Comparison of ENCODE assay signal across 8 cellular contexts in the genomic region with DNA sequence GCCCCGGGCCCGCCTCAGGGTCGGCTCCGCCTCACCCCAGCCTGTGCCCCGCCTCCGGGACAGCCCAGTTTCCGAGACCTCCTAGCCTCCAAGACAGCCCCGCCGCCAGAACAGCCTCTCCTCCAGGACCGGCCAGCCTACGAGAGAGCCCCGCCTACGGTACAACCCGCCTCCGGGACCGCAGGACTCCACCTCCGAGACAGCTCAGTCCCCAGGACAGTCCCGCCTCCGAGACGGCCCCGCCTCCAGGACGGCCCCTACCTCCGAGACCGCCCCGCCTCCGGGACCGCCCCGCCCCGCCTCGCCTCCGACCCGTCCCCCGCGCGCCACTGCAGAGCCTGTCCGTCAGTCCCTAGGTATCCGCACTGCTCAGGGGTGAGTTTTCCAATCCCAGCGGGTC. TPM values are rescaled to one million over a fixed set of nuclear protein-coding genes. Genes with fewer than 3 reads are reported as not detected.
DNase-seq lines count a peak whose midpoint lies in the region; ATAC-seq and TF ChIP-seq lines count a peak whose summit lies in the region.
"Not testable (repeated sequence)": the region's sequence is repeated elsewhere in the genome, so short reads cannot be mapped to it uniquely, and the experiment has no call there.

A gene (plus strand): TSS at position 329 of the 400 bp plus-strand sequence.

- DNase-seq in activated CD4-positive, alpha-beta T cell treated with anti-CD3 and anti-CD28 coated beads for 24 hours (ENCODE audit: low read depth in 2 of 2), result peak; percentile 45 to 55
- DNase-seq in activated gamma-delta T cell treated with Interleukin-2 at 50 U/mL for 16 hours, result peak; percentile 62
- peak; percentile 94 for DNase-seq in cardiac septum (ENCODE audit: low spot score)
- peak; percentile 72 for DNase-seq in stimulated activated CD4-positive, alpha-beta T cell treated with anti-CD3 and anti-CD28 coated beads, Interleukin-1b, Interleukin-23, amount 100 ng/mL, for 48 hours
- DNase-seq in upper lobe of left lung, result peak in 1 of 2 donors; percentile 88

- H3K9me3 ChIP-seq in upper lobe of left lung, result not testable (repeated sequence)

- H3K27me3 ChIP-seq in upper lobe of left lung, result not testable (repeated sequence)

- TF ChIP-seq EP300 in upper lobe of left lung (IDR thresholded peaks at IDR 0.05), result not testable (repeated sequence)

- intact Hi-C loops in cardiac septum (cut with DNase I), result not testable (repeated sequence)

- not testable (repeated sequence) for H3K27ac ChIP-seq in upper lobe of left lung

- peak within 1 kb of the TSS in 2 of 4 donors; percentile 31 to 47 for H3K4me3 ChIP-seq in upper lobe of left lung

- ATAC-seq in GM18520 (IDR thresholded peaks at IDR 0.05; ENCODE audit: unreplicated experiment), result peak; percentile 68
- peak; percentile 91 for ATAC-seq in GM21737 (IDR thresholded peaks at IDR 0.05; ENCODE audit: unreplicated experiment)
- peak; percentile 89 for ATAC-seq in HG03175 (IDR thresholded peaks at IDR 0.05; ENCODE audit: unreplicated experiment)
- ATAC-seq in upper lobe of left lung (ENCODE audit: low FRiP score in 2 of 2), result peak; percentile 99 to 100

- H3K36me3 ChIP-seq in upper lobe of left lung, result not testable (repeated sequence)

- TF ChIP-seq CTCF in upper lobe of left lung (IDR thresholded peaks at IDR 0.05), result not testable (repeated sequence)

- TF ChIP-seq POLR2A in upper lobe of left lung (IDR thresholded peaks at IDR 0.05), result not testable (repeated sequence)

- WGBS in upper lobe of left lung, 2 donors, result no CpG with 5 or more reads among the region's 38 CpGs

- not testable (repeated sequence) for H3K4me1 ChIP-seq in upper lobe of left lung

RNA-seq across cellular contexts. Expression of the gene that starts here (rescaled TPM):
- total RNA-seq in cardiac septum (0.54 TPM), upper lobe of left lung (1 to 10 TPM; 2.3 to 7.9 (median 5.7) TPM)

Comparison
In these comparisons a context has a peak if more than half of its experiments do, and no peak if none do; other contexts are left out.
1. Peak in DNase-seq in cardiac septum; RNA of the gene not detected or under 1 TPM.